ENCODE assay signal across 8 cellular contexts in genomic region chr6:30781697-30782424, GRCh38. TPM values are rescaled to one million over a fixed set of nuclear protein-coding genes. Genes with fewer than 3 reads are reported as not detected.
DNase-seq lines count a peak whose midpoint lies in the region; ATAC-seq, FAIRE-seq and TF ChIP-seq lines count a peak whose summit lies in the region.

No MANE protein-coding gene starts in this region.

- H3K27ac ChIP-seq in esophagus (ENCODE audit: low read depth in 2 of 2, low read length in 1 of 2) (peak overlapping the region; percentile 74 to 91), transverse colon (peak overlapping the region; percentile 86 to 93 (median 90))

- peak overlapping the region; percentile 57 for H3K9ac ChIP-seq in mucosa of stomach (ENCODE audit: low read length)

- in situ Hi-C loops in transverse colon (cut with MboI; ENCODE audit: low pct_ligation_motif_present in 1 of 4, low pct_unique_long_range_greater_than_20kb in 1 of 4, low sequenced_read_pairs in 3 of 4): no loop called here

- H3K4me1 Mint-ChIP-seq in WTC11 (peaks cover 16% of the 10 kb centered on the region), nephron progenitor cell (peaks cover 49% of the 10 kb centered on the region)

- peak; percentile 86 for TF ChIP-seq EP300 in transverse colon (IDR thresholded peaks at IDR 0.05; ENCODE audit: low read depth)

- H3K36me3 ChIP-seq in esophagus (ENCODE audit: control insufficient read depth in 2 of 2, insufficient read depth in 2 of 2, low read length in 1 of 2) (no peaks in the 10 kb centered on the region), mucosa of stomach (ENCODE audit: control insufficient read depth, insufficient read depth, low read length) (no peaks in the 10 kb centered on the region), transverse colon (no peaks in the 10 kb centered on the region)

- CTCF ChIA-PET in WTC11 (lab: Charles Lee): interaction anchor here (0.6 to 1.2 kb wide), 4 partner anchors 18 to 134 kb away, joined by 3 to 5 read pairs (median 3); no protein-coding TSS in a partner anchor

- TF ChIP-seq CTCF in WTC11 (IDR thresholded peaks at IDR 0.05) (no peak), transverse colon (IDR thresholded peaks at IDR 0.05) (no peak), nephron progenitor cell (IDR thresholded peaks at IDR 0.05) (no peak)

- intact Hi-C loops in transverse colon (cut with DNase I; ENCODE audit: low total_unique reads): no loop called here

- H3K36me3 Mint-ChIP-seq in WTC11 (peaks cover 15% of the 10 kb centered on the region), nephron progenitor cell (ENCODE audit: low read depth) (peaks cover 16% of the 10 kb centered on the region)

- peaks cover 4 to 7% of the 10 kb centered on the region in 2 donors for H3K4me1 ChIP-seq in esophagus (ENCODE audit: control insufficient read depth in 2 of 2, insufficient read depth in 2 of 2, low read length in 1 of 2)
- peaks cover 53% of the 10 kb centered on the region for H3K4me1 ChIP-seq in mucosa of stomach (ENCODE audit: control insufficient read depth, insufficient read depth, low read length)
- peaks cover 25 to 75% (median 51%) of the 10 kb centered on the region in 4 donors for H3K4me1 ChIP-seq in transverse colon

- TF ChIP-seq POLR2A in transverse colon (IDR thresholded peaks at IDR 0.05): no peak

- H3K27me3 ChIP-seq in esophagus (ENCODE audit: control insufficient read depth in 1 of 2, insufficient read depth in 2 of 2, low read length in 2 of 2): no peaks in the 10 kb centered on the region
- no peaks in the 10 kb centered on the region for H3K27me3 ChIP-seq in mucosa of stomach (ENCODE audit: control insufficient read depth, insufficient read depth, low read length)
- no peaks in the 10 kb centered on the region for H3K27me3 ChIP-seq in transverse colon

- H3K9me3 ChIP-seq in esophagus (ENCODE audit: control insufficient read depth in 2 of 2, insufficient read depth in 1 of 2, low read depth in 1 of 2, low read length in 1 of 2): no peaks in the 10 kb centered on the region
- no peaks in the 10 kb centered on the region for H3K9me3 ChIP-seq in mucosa of stomach (ENCODE audit: control insufficient read depth, low read length)
- H3K9me3 ChIP-seq in transverse colon: no peaks in the 10 kb centered on the region

- H3K27ac Mint-ChIP-seq in WTC11 (no peak overlapping the region), nephron progenitor cell (no peak overlapping the region)

- H3K9me3 Mint-ChIP-seq in WTC11: peaks cover 22% of the 10 kb centered on the region
- peaks cover 42% of the 10 kb centered on the region for H3K9me3 Mint-ChIP-seq in nephron progenitor cell

- H3K27me3 Mint-ChIP-seq in WTC11 (ENCODE audit: low read depth) (peaks cover 7% of the 10 kb centered on the region; the same call in 1 of the 2 replicates), nephron progenitor cell (ENCODE audit: low read depth, poor library complexity) (peaks cover 6% of the 10 kb centered on the region)

- ATAC-seq in WTC11: no peak

- POLR2A ChIA-PET in WTC11 (lab: Charles Lee): no interaction called here

- no peak overlapping the region for H3K4me3 Mint-ChIP-seq in WTC11
- H3K4me3 Mint-ChIP-seq in nephron progenitor cell: no peak overlapping the region

- 27 to 33% methylated on average over 13 of the region's 13 CpGs for WGBS in esophagus, 2 donors
- 24% methylated on average over 13 of the region's 13 CpGs; no CpG with 5 or more reads in 1 of the 2 donors for WGBS in transverse colon (ENCODE audit: low coverage in 1 of 2), 2 donors

- H3K4me3 ChIP-seq in esophagus (ENCODE audit: low read depth in 1 of 2, low read length in 2 of 2) (no peak overlapping the region), mucosa of stomach (ENCODE audit: low read length) (no peak overlapping the region), transverse colon (no peak overlapping the region)

- DNase-seq in 8988T (peak; percentile 53), GM19239 (ENCODE audit: insufficient read length, low spot score) (no peak), NCI-H2171 (lab: John Stamatoyannopoulos, UW) (peak; percentile 87), WTC11 (ENCODE audit: low spot score) (no peak), transverse colon (peak; percentile 96), nephron progenitor cell (no peak)

- peak; percentile 72 for FAIRE-seq in GM19239 (lab: Jason Lieb, UNC)

TF ChIP-seq in WTC11, 78 proteins besides CTCF, POLR2A, EP300 and RAD21:
- peak; percentile 92 for TF ChIP-seq GABPB1 (CRISPR knock-in tag; IDR thresholded peaks at IDR 0.05)
- no peak for TF ChIP-seq ATF2 (CRISPR knock-in tag; IDR thresholded peaks at IDR 0.05; ENCODE audit: borderline replicate concordance, low read depth)
- no peak for TF ChIP-seq NR2C2 (CRISPR knock-in tag; IDR thresholded peaks at IDR 0.05)
- TF ChIP-seq ATF3 (CRISPR knock-in tag; conservative IDR thresholded peaks at IDR 0.05): no peak
- TF ChIP-seq USF1 (CRISPR knock-in tag; IDR thresholded peaks at IDR 0.05): no peak
- TF ChIP-seq PREB (CRISPR knock-in tag; IDR thresholded peaks at IDR 0.05; ENCODE audit: borderline replicate concordance): no peak

RNA-seq across cellular contexts. Expression of gene IER3, which starts 37.5 kb away (rescaled TPM):
- total RNA-seq in WTC11 (2021) (61.2 to 82.4 TPM (median 61.5 TPM) in 3 replicates), transverse colon (100 to 1,000 TPM in 1 of 4 donors, 10 to 100 TPM in 3; 21.1 to 100 (median 84.6) TPM)
- 100 to 1,000 TPM; 178 to 187 TPM for polyA plus RNA-seq in esophagus

RNA-seq across cellular contexts. Expression of gene FLOT1, which starts 39.4 kb away (rescaled TPM):
- 110 to 121 TPM (median 120 TPM) in 3 replicates for total RNA-seq in WTC11 (2021)
- 10 to 100 TPM; 80.9 to 87.0 TPM for polyA plus RNA-seq in esophagus
- total RNA-seq in transverse colon: 100 to 1,000 TPM; 123 to 146 (median 139) TPM

Comparison
In these comparisons a context has a peak if more than half of its experiments do, and no peak if none do; other contexts are left out.
1. DNase-seq: peak in 8988T (single experiment), NCI-H2171 (single experiment) and transverse colon (single experiment); none in GM19239 (single experiment), WTC11 (single experiment) and nephron progenitor cell (single experiment).